ENCODE assay signal across 2 cellular contexts in the genomic region with DNA sequence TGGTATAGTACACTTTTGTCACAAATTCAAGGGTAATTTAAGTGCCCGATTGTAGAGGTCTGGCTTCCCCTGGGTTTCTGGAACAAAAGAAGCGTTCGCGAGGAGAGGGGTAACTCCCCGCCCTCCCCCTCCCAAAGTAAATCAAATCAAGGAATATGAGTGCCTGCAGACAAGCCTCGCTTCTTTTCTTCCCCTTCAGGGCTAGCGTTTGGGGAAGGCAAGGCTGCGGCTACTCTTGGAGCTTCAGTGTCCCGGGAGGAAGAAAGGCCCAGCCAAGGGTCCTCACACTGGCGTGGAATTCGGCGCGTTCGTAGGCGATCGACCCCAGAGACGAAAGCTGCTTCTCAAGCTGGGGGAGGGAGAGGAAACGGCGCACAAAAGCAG.
TF ChIP-seq lines count a peak whose summit lies in the region.

No MANE protein-coding gene starts in this region.

TF ChIP-seq in K562, 482 proteins besides CTCF, POLR2A, EP300 and RAD21 (continues in another document):
- no peak for TF ChIP-seq ZNF24 (IDR thresholded peaks at IDR 0.05)
- TF ChIP-seq ETV5 (CRISPR knock-in tag; IDR thresholded peaks at IDR 0.05; ENCODE audit: low read depth), result 0 out of 2 replicates have a peak, but pooled peaks have one; percentile 38
- peak; percentile 54 for TF ChIP-seq ZFX (CRISPR knock-in tag; IDR thresholded peaks at IDR 0.05)
- no peak for TF ChIP-seq TOE1 (IDR thresholded peaks at IDR 0.05; ENCODE audit: borderline replicate concordance)
- 0 out of 2 replicates have a peak, but pooled peaks have one; percentile 60 for TF ChIP-seq TOE1 (CRISPR knock-in tag; IDR thresholded peaks at IDR 0.05; ENCODE audit: borderline replicate concordance, low read depth)
- TF ChIP-seq, protein P1, sequence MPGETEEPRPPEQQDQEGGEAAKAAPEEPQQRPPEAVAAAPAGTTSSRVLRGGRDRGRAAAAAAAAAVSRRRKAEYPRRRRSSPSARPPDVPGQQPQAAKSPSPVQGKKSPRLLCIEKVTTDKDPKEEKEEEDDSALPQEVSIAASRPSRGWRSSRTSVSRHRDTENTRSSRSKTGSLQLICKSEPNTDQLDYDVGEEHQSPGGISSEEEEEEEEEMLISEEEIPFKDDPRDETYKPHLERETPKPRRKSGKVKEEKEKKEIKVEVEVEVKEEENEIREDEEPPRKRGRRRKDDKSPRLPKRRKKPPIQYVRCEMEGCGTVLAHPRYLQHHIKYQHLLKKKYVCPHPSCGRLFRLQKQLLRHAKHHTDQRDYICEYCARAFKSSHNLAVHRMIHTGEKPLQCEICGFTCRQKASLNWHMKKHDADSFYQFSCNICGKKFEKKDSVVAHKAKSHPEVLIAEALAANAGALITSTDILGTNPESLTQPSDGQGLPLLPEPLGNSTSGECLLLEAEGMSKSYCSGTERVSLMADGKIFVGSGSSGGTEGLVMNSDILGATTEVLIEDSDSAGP (CRISPR knock-in tag; IDR thresholded peaks at IDR 0.05), result peak; percentile 41; the same call in 1 of the 2 replicates
- peak; percentile 45; the same call in 1 of the 2 replicates for TF ChIP-seq PHF21A (IDR thresholded peaks at IDR 0.05; ENCODE audit: borderline replicate concordance, low read depth)
- peak in 1 of 2 experiments; percentile 67; a peak in 2 of 4 replicates for TF ChIP-seq ARNT (IDR thresholded peaks at IDR 0.05)
- peak; percentile 70 for TF ChIP-seq RBBP5 (IDR thresholded peaks at IDR 0.05; ENCODE audit: borderline replicate concordance, insufficient read depth, low read length, poor library complexity, severe bottlenecking)
- TF ChIP-seq, protein P2, sequence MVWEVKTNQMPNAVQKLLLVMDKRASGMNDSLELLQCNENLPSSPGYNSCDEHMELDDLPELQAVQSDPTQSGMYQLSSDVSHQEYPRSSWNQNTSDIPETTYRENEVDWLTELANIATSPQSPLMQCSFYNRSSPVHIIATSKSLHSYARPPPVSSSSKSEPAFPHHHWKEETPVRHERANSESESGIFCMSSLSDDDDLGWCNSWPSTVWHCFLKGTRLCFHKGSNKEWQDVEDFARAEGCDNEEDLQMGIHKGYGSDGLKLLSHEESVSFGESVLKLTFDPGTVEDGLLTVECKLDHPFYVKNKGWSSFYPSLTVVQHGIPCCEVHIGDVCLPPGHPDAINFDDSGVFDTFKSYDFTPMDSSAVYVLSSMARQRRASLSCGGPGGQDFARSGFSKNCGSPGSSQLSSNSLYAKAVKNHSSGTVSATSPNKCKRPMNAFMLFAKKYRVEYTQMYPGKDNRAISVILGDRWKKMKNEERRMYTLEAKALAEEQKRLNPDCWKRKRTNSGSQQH (CRISPR knock-in tag; IDR thresholded peaks at IDR 0.05), result 0 out of 2 replicates have a peak, but pooled peaks have one; percentile 49
- TF ChIP-seq BRD9 (IDR thresholded peaks at IDR 0.05; ENCODE audit: low read depth, partially characterized antibody), result peak; percentile 75
- TF ChIP-seq PHF8 (IDR thresholded peaks at IDR 0.05; ENCODE audit: borderline replicate concordance, low read length), result peak; percentile 85; the same call in 1 of the 2 replicates
- no peak for TF ChIP-seq ZNF197 (CRISPR knock-in tag; IDR thresholded peaks at IDR 0.05; ENCODE audit: low read depth)
- TF ChIP-seq LCOR (CRISPR knock-in tag; IDR thresholded peaks at IDR 0.05), result 0 out of 2 replicates have a peak, but pooled peaks have one; percentile 4
- peak; percentile 24; the same call in 1 of the 2 replicates for TF ChIP-seq GABPA (tag; conservative IDR thresholded peaks at IDR 0.05; ENCODE audit: low read depth)
- TF ChIP-seq, protein P3, sequence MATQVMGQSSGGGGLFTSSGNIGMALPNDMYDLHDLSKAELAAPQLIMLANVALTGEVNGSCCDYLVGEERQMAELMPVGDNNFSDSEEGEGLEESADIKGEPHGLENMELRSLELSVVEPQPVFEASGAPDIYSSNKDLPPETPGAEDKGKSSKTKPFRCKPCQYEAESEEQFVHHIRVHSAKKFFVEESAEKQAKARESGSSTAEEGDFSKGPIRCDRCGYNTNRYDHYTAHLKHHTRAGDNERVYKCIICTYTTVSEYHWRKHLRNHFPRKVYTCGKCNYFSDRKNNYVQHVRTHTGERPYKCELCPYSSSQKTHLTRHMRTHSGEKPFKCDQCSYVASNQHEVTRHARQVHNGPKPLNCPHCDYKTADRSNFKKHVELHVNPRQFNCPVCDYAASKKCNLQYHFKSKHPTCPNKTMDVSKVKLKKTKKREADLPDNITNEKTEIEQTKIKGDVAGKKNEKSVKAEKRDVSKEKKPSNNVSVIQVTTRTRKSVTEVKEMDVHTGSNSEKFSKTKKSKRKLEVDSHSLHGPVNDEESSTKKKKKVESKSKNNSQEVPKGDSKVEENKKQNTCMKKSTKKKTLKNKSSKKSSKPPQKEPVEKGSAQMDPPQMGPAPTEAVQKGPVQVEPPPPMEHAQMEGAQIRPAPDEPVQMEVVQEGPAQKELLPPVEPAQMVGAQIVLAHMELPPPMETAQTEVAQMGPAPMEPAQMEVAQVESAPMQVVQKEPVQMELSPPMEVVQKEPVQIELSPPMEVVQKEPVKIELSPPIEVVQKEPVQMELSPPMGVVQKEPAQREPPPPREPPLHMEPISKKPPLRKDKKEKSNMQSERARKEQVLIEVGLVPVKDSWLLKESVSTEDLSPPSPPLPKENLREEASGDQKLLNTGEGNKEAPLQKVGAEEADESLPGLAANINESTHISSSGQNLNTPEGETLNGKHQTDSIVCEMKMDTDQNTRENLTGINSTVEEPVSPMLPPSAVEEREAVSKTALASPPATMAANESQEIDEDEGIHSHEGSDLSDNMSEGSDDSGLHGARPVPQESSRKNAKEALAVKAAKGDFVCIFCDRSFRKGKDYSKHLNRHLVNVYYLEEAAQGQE (CRISPR knock-in tag; IDR thresholded peaks at IDR 0.05; ENCODE audit: low read depth), result peak; percentile 57; the same call in 1 of the 2 replicates
- 0 out of 2 replicates have a peak, but pooled peaks have one; percentile 32 for TF ChIP-seq ZBTB7A (IDR thresholded peaks at IDR 0.05; ENCODE audit: borderline replicate concordance, control insufficient read depth, low read depth, low read length)
- TF ChIP-seq CHD1 (IDR thresholded peaks at IDR 0.05; ENCODE audit: low read length), result peak; percentile 87

TF ChIP-seq in HepG2, 621 proteins besides CTCF, POLR2A, EP300 and RAD21 (continues in another document):
- TF ChIP-seq CREM (IDR thresholded peaks at IDR 0.05) (no peak), CREM (CRISPR knock-in tag; IDR thresholded peaks at IDR 0.05) (no peak), RFX3 (CRISPR knock-in tag; IDR thresholded peaks at IDR 0.05) (no peak), PHF20 (CRISPR knock-in tag; IDR thresholded peaks at IDR 0.05) (no peak), HNRNPH1 (optimal IDR thresholded peaks at IDR 0.05; ENCODE audit: low read depth, low read length) (no peak), ZNF3 (CRISPR knock-in tag; IDR thresholded peaks at IDR 0.05) (no peak), KLF16 (CRISPR knock-in tag; IDR thresholded peaks at IDR 0.05) (no peak), REL (CRISPR knock-in tag; conservative IDR thresholded peaks at IDR 0.05) (no peak), GLI4 (CRISPR knock-in tag; IDR thresholded peaks at IDR 0.05; ENCODE audit: borderline replicate concordance) (0 out of 2 replicates have a peak, but pooled peaks have one; percentile 47), NFE2 (CRISPR knock-in tag; IDR thresholded peaks at IDR 0.05) (no peak), ZNF230 (CRISPR knock-in tag; IDR thresholded peaks at IDR 0.05) (no peak), ZNF256 (CRISPR knock-in tag; conservative IDR thresholded peaks at IDR 0.05) (no peak), GTF3A (CRISPR knock-in tag; conservative IDR thresholded peaks at IDR 0.05) (no peak), ZNF790 (CRISPR knock-in tag; IDR thresholded peaks at IDR 0.05; ENCODE audit: borderline replicate concordance) (no peak), ZKSCAN1 (IDR thresholded peaks at IDR 0.05; ENCODE audit: low read length) (no peak), ZSCAN21 (CRISPR knock-in tag; IDR thresholded peaks at IDR 0.05; ENCODE audit: borderline replicate concordance) (no peak), ZFX (CRISPR knock-in tag; IDR thresholded peaks at IDR 0.05; ENCODE audit: low read depth) (peak; percentile 90), ZNF446 (CRISPR knock-in tag; IDR thresholded peaks at IDR 0.05) (0 out of 2 replicates have a peak, but pooled peaks have one; percentile 11), MIER2 (CRISPR knock-in tag; IDR thresholded peaks at IDR 0.05) (no peak), MAZ (IDR thresholded peaks at IDR 0.05; ENCODE audit: borderline replicate concordance, low read depth, low read length) (no peak), MAZ (CRISPR knock-in tag; IDR thresholded peaks at IDR 0.05; ENCODE audit: low read depth) (no peak), MTA1 (CRISPR knock-in tag; IDR thresholded peaks at IDR 0.05; ENCODE audit: borderline replicate concordance) (no peak), SRSF9 (IDR thresholded peaks at IDR 0.05; ENCODE audit: borderline replicate concordance, insufficient read depth, low read depth, low read length, poor library complexity, severe bottlenecking) (no peak), ZNF563 (CRISPR knock-in tag; IDR thresholded peaks at IDR 0.05) (no peak), SCMH1 (CRISPR knock-in tag; IDR thresholded peaks at IDR 0.05; ENCODE audit: borderline replicate concordance) (no peak), JUN (CRISPR knock-in tag; IDR thresholded peaks at IDR 0.05) (0 out of 2 replicates have a peak, but pooled peaks have one; percentile 7)
- TF ChIP-seq, protein P4, sequence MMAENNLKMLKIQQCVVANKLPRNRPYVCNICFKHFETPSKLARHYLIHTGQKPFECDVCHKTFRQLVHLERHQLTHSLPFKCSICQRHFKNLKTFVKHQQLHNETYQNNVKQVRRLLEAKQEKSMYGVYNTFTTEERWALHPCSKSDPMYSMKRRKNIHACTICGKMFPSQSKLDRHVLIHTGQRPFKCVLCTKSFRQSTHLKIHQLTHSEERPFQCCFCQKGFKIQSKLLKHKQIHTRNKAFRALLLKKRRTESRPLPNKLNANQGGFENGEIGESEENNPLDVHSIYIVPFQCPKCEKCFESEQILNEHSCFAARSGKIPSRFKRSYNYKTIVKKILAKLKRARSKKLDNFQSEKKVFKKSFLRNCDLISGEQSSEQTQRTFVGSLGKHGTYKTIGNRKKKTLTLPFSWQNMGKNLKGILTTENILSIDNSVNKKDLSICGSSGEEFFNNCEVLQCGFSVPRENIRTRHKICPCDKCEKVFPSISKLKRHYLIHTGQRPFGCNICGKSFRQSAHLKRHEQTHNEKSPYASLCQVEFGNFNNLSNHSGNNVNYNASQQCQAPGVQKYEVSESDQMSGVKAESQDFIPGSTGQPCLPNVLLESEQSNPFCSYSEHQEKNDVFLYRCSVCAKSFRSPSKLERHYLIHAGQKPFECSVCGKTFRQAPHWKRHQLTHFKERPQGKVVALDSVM (CRISPR knock-in tag; IDR thresholded peaks at IDR 0.05), result no peak
- TF ChIP-seq, protein P5, sequence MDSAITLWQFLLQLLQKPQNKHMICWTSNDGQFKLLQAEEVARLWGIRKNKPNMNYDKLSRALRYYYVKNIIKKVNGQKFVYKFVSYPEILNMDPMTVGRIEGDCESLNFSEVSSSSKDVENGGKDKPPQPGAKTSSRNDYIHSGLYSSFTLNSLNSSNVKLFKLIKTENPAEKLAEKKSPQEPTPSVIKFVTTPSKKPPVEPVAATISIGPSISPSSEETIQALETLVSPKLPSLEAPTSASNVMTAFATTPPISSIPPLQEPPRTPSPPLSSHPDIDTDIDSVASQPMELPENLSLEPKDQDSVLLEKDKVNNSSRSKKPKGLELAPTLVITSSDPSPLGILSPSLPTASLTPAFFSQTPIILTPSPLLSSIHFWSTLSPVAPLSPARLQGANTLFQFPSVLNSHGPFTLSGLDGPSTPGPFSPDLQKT (CRISPR knock-in tag; IDR thresholded peaks at IDR 0.05; ENCODE audit: borderline replicate concordance), result no peak
- TF ChIP-seq, protein P6, sequence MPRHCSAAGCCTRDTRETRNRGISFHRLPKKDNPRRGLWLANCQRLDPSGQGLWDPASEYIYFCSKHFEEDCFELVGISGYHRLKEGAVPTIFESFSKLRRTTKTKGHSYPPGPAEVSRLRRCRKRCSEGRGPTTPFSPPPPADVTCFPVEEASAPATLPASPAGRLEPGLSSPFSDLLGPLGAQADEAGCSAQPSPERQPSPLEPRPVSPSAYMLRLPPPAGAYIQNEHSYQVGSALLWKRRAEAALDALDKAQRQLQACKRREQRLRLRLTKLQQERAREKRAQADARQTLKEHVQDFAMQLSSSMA (CRISPR knock-in tag; IDR thresholded peaks at IDR 0.05), result no peak
- TF ChIP-seq, protein P7, sequence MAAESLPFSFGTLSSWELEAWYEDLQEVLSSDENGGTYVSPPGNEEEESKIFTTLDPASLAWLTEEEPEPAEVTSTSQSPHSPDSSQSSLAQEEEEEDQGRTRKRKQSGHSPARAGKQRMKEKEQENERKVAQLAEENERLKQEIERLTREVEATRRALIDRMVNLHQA (CRISPR knock-in tag; IDR thresholded peaks at IDR 0.05), result no peak
- TF ChIP-seq, protein P8, sequence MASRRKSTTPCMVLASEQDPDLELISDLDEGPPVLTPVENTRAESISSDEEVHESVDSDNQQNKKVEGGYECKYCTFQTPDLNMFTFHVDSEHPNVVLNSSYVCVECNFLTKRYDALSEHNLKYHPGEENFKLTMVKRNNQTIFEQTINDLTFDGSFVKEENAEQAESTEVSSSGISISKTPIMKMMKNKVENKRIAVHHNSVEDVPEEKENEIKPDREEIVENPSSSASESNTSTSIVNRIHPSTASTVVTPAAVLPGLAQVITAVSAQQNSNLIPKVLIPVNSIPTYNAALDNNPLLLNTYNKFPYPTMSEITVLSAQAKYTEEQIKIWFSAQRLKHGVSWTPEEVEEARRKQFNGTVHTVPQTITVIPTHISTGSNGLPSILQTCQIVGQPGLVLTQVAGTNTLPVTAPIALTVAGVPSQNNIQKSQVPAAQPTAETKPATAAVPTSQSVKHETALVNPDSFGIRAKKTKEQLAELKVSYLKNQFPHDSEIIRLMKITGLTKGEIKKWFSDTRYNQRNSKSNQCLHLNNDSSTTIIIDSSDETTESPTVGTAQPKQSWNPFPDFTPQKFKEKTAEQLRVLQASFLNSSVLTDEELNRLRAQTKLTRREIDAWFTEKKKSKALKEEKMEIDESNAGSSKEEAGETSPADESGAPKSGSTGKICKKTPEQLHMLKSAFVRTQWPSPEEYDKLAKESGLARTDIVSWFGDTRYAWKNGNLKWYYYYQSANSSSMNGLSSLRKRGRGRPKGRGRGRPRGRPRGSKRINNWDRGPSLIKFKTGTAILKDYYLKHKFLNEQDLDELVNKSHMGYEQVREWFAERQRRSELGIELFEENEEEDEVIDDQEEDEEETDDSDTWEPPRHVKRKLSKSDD (CRISPR knock-in tag; IDR thresholded peaks at IDR 0.05; ENCODE audit: low read depth), result 0 out of 2 replicates have a peak, but pooled peaks have one; percentile 23
- TF ChIP-seq, protein P9, sequence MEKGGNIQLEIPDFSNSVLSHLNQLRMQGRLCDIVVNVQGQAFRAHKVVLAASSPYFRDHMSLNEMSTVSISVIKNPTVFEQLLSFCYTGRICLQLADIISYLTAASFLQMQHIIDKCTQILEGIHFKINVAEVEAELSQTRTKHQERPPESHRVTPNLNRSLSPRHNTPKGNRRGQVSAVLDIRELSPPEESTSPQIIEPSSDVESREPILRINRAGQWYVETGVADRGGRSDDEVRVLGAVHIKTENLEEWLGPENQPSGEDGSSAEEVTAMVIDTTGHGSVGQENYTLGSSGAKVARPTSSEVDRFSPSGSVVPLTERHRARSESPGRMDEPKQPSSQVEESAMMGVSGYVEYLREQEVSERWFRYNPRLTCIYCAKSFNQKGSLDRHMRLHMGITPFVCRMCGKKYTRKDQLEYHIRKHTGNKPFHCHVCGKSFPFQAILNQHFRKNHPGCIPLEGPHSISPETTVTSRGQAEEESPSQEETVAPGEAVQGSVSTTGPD (CRISPR knock-in tag; IDR thresholded peaks at IDR 0.05), result no peak
- TF ChIP-seq, protein P10, sequence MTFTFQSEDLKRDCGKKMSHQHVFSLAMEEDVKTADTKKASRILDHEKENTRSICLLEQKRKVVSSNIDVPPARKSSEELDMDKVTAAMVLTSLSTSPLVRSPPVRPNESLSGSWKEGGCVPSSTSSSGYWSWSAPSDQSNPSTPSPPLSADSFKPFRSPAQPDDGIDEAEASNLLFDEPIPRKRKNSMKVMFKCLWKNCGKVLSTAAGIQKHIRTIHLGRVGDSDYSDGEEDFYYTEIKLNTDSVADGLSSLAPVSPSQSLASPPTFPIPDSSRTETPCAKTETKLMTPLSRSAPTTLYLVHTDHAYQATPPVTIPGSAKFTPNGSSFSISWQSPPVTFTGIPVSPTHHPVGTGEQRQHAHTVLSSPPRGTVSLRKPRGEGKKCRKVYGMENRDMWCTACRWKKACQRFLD (CRISPR knock-in tag; IDR thresholded peaks at IDR 0.05; ENCODE audit: borderline replicate concordance), result no peak
